ENCODE assay signal across 19 cellular contexts in genomic region chr21:45512626-45513002, GRCh38. TPM values are rescaled to one million over a fixed set of nuclear protein-coding genes. Genes with fewer than 3 reads are reported as not detected.
DNase-seq lines count a peak whose midpoint lies in the region; ATAC-seq and TF ChIP-seq lines count a peak whose summit lies in the region.
"Had no signal": no experiment of that assay in that cellular context is flagged by ENCODE, and none has a peak within 500 bp of the region (broad histone marks: within the 10 kb centered on the region; RNA-seq: fewer than 3 reads in every experiment).

No MANE protein-coding gene starts in this region.

- peaks cover 5% of the 10 kb centered on the region for H3K27me3 Mint-ChIP-seq in endothelial cell (ENCODE audit: unreplicated experiment)
- H3K27me3 Mint-ChIP-seq: B cell had no signal

- no peak for DNase-seq in SK-N-SH
- DNase-seq in Panc1 (ENCODE audit: low read depth, low spot score), result no peak
- peak; percentile 58 for DNase-seq in islet precursor cell
- DNase-seq in stomach, result no peak
- no peak for DNase-seq in SHP77 (lab: John Stamatoyannopoulos, UW)
- DNase-seq in endothelial cell (ENCODE audit: low spot score), result no peak
- DNase-seq: 8988T; activated CD4-positive, alpha-beta T cell treated with anti-CD3 and anti-CD28 coated beads for 48 hours; activated gamma-delta T cell treated with Interleukin-2 at 50 U/mL for 16 hours; anterior cingulate cortex; DMS153; effector CD4-positive, alpha-beta T cell; GF-D8; NCI-H146; stimulated activated naive CD4-positive, alpha-beta T cell had no signal

- H3K27me3 ChIP-seq in SK-N-SH (ENCODE audit: insufficient read depth) (no peaks in the 10 kb centered on the region), Panc1 (ENCODE audit: control insufficient read depth, insufficient read depth, low read length) (no peaks in the 10 kb centered on the region), stomach (no peaks in the 10 kb centered on the region)
- H3K27me3 ChIP-seq: tibial nerve had no signal

- TF ChIP-seq CTCF in SK-N-SH (IDR thresholded peaks at IDR 0.05) (no peak), Panc1 (IDR thresholded peaks at IDR 0.05) (no peak), stomach (IDR thresholded peaks at IDR 0.05) (no peak), endothelial cell (IDR thresholded peaks at IDR 0.05; ENCODE audit: unreplicated experiment) (no peak)

- peaks cover 5% of the 10 kb centered on the region; the same call in 1 of the 2 replicates for H4K20me1 ChIP-seq in SK-N-SH (ENCODE audit: insufficient read depth)

- H3K4me3 Mint-ChIP-seq in endothelial cell (ENCODE audit: unreplicated experiment), result no peak overlapping the region
- H3K4me3 Mint-ChIP-seq: B cell had no signal

- no peak overlapping the region for H3K4me3 ChIP-seq in SK-N-SH (ENCODE audit: low read depth in 2 of 2, low read length in 1 of 2)
- H3K4me3 ChIP-seq in Panc1 (ENCODE audit: low read depth in 2 of 2, low read length in 2 of 2), result no peak overlapping the region
- no peak overlapping the region for H3K4me3 ChIP-seq in stomach
- H3K4me3 ChIP-seq: tibial nerve had no signal

- H3F3A ChIP-seq in SK-N-SH (replicated peaks; ENCODE audit: insufficient read depth), result peaks cover 10% of the 10 kb centered on the region

- no peaks in the 10 kb centered on the region for H3K9me3 Mint-ChIP-seq in endothelial cell (ENCODE audit: unreplicated experiment)

- intact Hi-C loops in Panc1 (cut with micrococcal nuclease; ENCODE audit: unreplicated experiment) (no loop called here), stomach (cut with DNase I; ENCODE audit: low total_unique reads) (no loop called here)

- H3K4me1 Mint-ChIP-seq in endothelial cell (ENCODE audit: unreplicated experiment), result no peaks in the 10 kb centered on the region
- H3K4me1 Mint-ChIP-seq: B cell had no signal

- no peaks in the 10 kb centered on the region for H3K79me2 ChIP-seq in SK-N-SH (ENCODE audit: insufficient read depth)

- H3K9me3 ChIP-seq in SK-N-SH (no peaks in the 10 kb centered on the region), Panc1 (ENCODE audit: control insufficient read depth, insufficient read depth, low read depth, low read length) (no peaks in the 10 kb centered on the region), stomach (no peaks in the 10 kb centered on the region)

- in situ Hi-C loops in Panc1 (cut with HindIII; ENCODE audit: low pct_unique_long_range_greater_than_20kb, low sequenced_read_pairs), result no loop called here

- ATAC-seq in SK-N-SH treated with all-trans-retinoic acid at 6 μM for 48 hours (peak; percentile 1; the same call in 2 of the 3 replicates), Panc1 (no peak; the same call in none of the 2 replicates), HG03442 (IDR thresholded peaks at IDR 0.05; ENCODE audit: unreplicated experiment) (no peak)

- CTCF ChIA-PET in SK-N-SH (lab: Yijun Ruan, JAX) (interaction anchor here (1.4 kb wide), 1 partner anchor 35 kb away, joined by 4 read pairs; no protein-coding TSS in a partner anchor), Panc1 (lab: Charles Lee) (no interaction called here)

- TF ChIP-seq RAD21 in SK-N-SH (IDR thresholded peaks at IDR 0.05; ENCODE audit: low read length), result no peak

- H3K36me3 ChIP-seq in SK-N-SH (replicated peaks in 1 of 2; ENCODE audit: control insufficient read depth in 1 of 2, insufficient read depth in 2 of 2, low read length in 1 of 2) (peaks cover 6 to 42% of the 10 kb centered on the region in 2 experiments), Panc1 (ENCODE audit: control insufficient read depth, insufficient read depth, low read length) (no peaks in the 10 kb centered on the region), stomach (peaks cover 0 to 66% (median 45%) of the 10 kb centered on the region in 4 donors)

- POLR2A ChIA-PET in SK-N-SH (lab: Yijun Ruan, JAX), result no interaction called here
- POLR2A ChIA-PET in Panc1 (lab: Charles Lee), result no interaction called here

- H3K4me2 ChIP-seq in SK-N-SH, result no peak overlapping the region

- H3K27ac Mint-ChIP-seq in endothelial cell (ENCODE audit: unreplicated experiment), result no peak overlapping the region
- H3K27ac Mint-ChIP-seq: B cell had no signal

- no peak overlapping the region for H2AFZ ChIP-seq in SK-N-SH (ENCODE audit: low read depth)

- 100% methylated on average over 3 of the region's 8 CpGs for WGBS in SK-N-SH (ENCODE audit: low lambda C conversion rate)
- 40 to 65% (median 56%) methylated on average over 8 of the region's 8 CpGs for WGBS in stomach, 5 donors

- no peaks in the 10 kb centered on the region for H3K36me3 Mint-ChIP-seq in endothelial cell (ENCODE audit: low read depth, unreplicated experiment)

- BruUV-seq in Panc1 (replicated peaks; lab: Mats Ljungman, UMichigan), result TSS peak; percentile 96

- no peak for TF ChIP-seq POLR2A in stomach (IDR thresholded peaks at IDR 0.05)

- no peak overlapping the region for H3K9ac ChIP-seq in SK-N-SH

- no peak for TF ChIP-seq EP300 in SK-N-SH (IDR thresholded peaks at IDR 0.05; ENCODE audit: borderline replicate concordance in 1 of 2, low read depth in 1 of 2, low read length in 1 of 2)
- no peak for TF ChIP-seq EP300 in stomach (IDR thresholded peaks at IDR 0.05)

- H3K4me1 ChIP-seq in SK-N-SH (ENCODE audit: control insufficient read depth in 1 of 2, insufficient read depth in 2 of 2, low read depth in 1 of 2, low read length in 1 of 2), result no peaks in the 10 kb centered on the region
- H3K4me1 ChIP-seq in Panc1 (ENCODE audit: control insufficient read depth, insufficient read depth, low read length), result peaks cover 30% of the 10 kb centered on the region
- H3K4me1 ChIP-seq in stomach, result peaks cover 28 to 52% (median 43%) of the 10 kb centered on the region in 4 donors
- H3K4me1 ChIP-seq: tibial nerve had no signal

- H3K27ac ChIP-seq in SK-N-SH (ENCODE audit: low read depth in 2 of 2, low read length in 1 of 2) (no peak overlapping the region; a peak in 1 of 4 replicates), Panc1 (ENCODE audit: low read length) (0 out of 2 replicates have a peak overlapping the region, but pooled peaks have one; percentile 34), stomach (peak overlapping the region; percentile 74 to 89 (median 76))
- H3K27ac ChIP-seq: tibial nerve had no signal

- H3K9me2 ChIP-seq in SK-N-SH, result no peaks in the 10 kb centered on the region

TF ChIP-seq in SK-N-SH treated with all-trans-retinoic acid at 6 μM for 48 hours, 23 proteins besides CTCF, POLR2A, EP300 and RAD21:
- no peak for TF ChIP-seq CSDC2 (CRISPR knock-in tag; IDR thresholded peaks at IDR 0.05)
- TF ChIP-seq TOX (CRISPR knock-in tag; IDR thresholded peaks at IDR 0.05; ENCODE audit: borderline replicate concordance), result no peak
- TF ChIP-seq SNAI2 (CRISPR knock-in tag; IDR thresholded peaks at IDR 0.05), result no peak
- TF ChIP-seq OSR1 (CRISPR knock-in tag; IDR thresholded peaks at IDR 0.05), result no peak
- no peak for TF ChIP-seq BACH2 (CRISPR knock-in tag; IDR thresholded peaks at IDR 0.05; ENCODE audit: borderline replicate concordance)
- no peak for TF ChIP-seq ZNF8 (CRISPR knock-in tag; IDR thresholded peaks at IDR 0.05)

TF ChIP-seq in SK-N-SH, 30 proteins besides CTCF, POLR2A, EP300 and RAD21:
- TF ChIP-seq MEF2A (IDR thresholded peaks at IDR 0.05; ENCODE audit: borderline replicate concordance, low read depth) (no peak), RCOR1 (IDR thresholded peaks at IDR 0.05; ENCODE audit: low read length) (no peak), RXRA (IDR thresholded peaks at IDR 0.05; ENCODE audit: borderline replicate concordance, low read depth) (no peak), SIN3A (IDR thresholded peaks at IDR 0.05; ENCODE audit: borderline replicate concordance, low read depth, low read length) (no peak), PBX3 (IDR thresholded peaks at IDR 0.05) (no peak), USF1 (IDR thresholded peaks at IDR 0.05; ENCODE audit: borderline replicate concordance, low read depth) (no peak)

RNA-seq across cellular contexts. Expression of gene SLC19A1, which starts 29.6 kb away (rescaled TPM):
- polyA plus RNA-seq in SK-N-SH (2012; rRNA removed), result 13.0 and 15.0 TPM in 2 replicates
- 4.5 and 8.6 TPM in 2 replicates for polyA plus RNA-seq in SK-N-SH (2012; cell fraction: cytosol; rRNA removed)
- 21.6 and 27.3 TPM in 2 replicates for polyA plus RNA-seq in SK-N-SH (2012; cell fraction: nucleus; rRNA removed)
- total RNA-seq in Panc1 (2021; ENCODE audit: unreplicated experiment), result 24.5 TPM
- polyA plus RNA-seq in Panc1 (2012; ENCODE audit: insufficient read length), result 43.5 TPM
- 10 to 100 TPM in 1 of 5 donors, 1 to 10 TPM in 4; 3.1 to 23.3 (median 3.9) TPM for total RNA-seq in stomach
- polyA plus RNA-seq in stomach, result 1 to 10 TPM; 2.9 to 9.9 (median 6.7) TPM
- total RNA-seq in endothelial cell (ENCODE audit: unreplicated experiment), result 27.1 TPM

Comparison
In these comparisons a context has a peak if more than half of its experiments do, and no peak if none do; other contexts are left out.
1. H3K27ac ChIP-seq: peak in Panc1 (single experiment) and stomach (5 of 5); none in SK-N-SH (0 of 2).